1 cellular context compared by ENCODE assay signal in the genomic region with DNA sequence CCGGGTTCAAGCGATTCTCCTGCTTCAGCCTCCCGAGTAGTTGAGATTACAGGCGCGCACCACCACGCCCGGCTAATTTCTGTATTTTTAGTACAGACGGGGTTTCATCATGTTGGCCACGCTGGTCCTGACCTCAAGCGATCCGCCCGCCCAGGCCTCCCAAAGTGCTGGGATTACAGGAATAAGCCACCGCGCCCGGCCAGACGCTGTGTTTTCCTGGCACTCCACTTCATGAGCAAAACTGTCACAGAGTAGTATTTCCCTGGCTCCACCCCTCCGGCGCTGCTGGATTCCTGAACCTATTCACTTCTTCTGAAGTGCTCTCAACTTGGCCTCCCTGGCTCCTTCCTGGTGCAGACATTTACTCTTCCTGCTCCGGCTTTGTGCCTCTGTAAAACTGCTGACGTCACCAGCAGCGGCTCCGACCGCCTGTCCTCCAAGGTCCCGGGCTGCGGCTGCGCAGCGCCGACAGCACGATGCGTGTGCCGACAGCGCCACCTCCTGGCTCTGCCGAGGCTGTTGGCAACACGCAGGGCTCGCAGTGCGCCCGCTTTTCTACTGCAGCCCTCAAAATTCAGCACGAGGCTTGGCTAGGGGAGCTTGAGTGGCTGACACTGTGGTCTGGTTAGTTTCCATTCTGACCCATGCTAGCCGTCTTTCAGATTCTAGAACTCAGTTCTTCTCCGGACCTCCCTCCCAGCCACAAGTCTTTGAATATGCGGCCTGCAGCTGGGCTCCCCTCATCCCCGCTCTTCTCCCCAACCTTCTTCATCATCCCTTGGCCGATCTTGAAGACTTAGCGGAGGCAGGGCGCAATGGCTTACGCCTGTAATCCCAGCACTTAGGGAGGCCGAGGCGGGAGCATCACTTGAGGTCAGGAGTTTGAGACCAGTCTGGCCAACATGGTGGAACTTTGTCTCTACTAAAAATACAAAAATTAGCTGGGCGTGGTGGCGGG.
TF ChIP-seq lines count a peak whose summit lies in the region.

No MANE protein-coding gene starts in this region.

TF ChIP-seq in SK-N-SH treated with all-trans-retinoic acid at 6 μM for 48 hours, 23 proteins besides CTCF, POLR2A, EP300 and RAD21 (continued from another document):
- TF ChIP-seq, protein P1, sequence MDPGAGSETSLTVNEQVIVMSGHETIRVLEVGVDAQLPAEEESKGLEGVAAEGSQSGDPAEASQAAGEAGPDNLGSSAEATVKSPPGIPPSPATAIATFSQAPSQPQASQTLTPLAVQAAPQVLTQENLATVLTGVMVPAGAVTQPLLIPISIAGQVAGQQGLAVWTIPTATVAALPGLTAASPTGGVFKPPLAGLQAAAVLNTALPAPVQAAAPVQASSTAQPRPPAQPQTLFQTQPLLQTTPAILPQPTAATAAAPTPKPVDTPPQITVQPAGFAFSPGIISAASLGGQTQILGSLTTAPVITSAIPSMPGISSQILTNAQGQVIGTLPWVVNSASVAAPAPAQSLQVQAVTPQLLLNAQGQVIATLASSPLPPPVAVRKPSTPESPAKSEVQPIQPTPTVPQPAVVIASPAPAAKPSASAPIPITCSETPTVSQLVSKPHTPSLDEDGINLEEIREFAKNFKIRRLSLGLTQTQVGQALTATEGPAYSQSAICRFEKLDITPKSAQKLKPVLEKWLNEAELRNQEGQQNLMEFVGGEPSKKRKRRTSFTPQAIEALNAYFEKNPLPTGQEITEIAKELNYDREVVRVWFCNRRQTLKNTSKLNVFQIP (CRISPR knock-in tag; IDR thresholded peaks at IDR 0.05; ENCODE audit: borderline replicate concordance, low read depth) = no peak
- TF ChIP-seq RARB (CRISPR knock-in tag; IDR thresholded peaks at IDR 0.05) = no peak
TF ChIP-seq in SK-N-SH treated with all-trans-retinoic acid at 6 μM for 48 hours: peak in this region for 1.
